Comparison of ENCODE assay signal across 15 cellular contexts in genomic region chr5:62607615-62608014, GRCh38. TPM values are rescaled to one million over a fixed set of nuclear protein-coding genes. Genes with fewer than 3 reads are reported as not detected.
DNase-seq lines count a peak whose midpoint lies in the region; ATAC-seq lines count a peak whose summit lies in the region.
"Had no signal": no experiment of that assay in that cellular context is flagged by ENCODE, and none has a peak within 500 bp of the region (broad histone marks: within the 10 kb centered on the region; RNA-seq: fewer than 3 reads in every experiment).

No MANE protein-coding gene starts in this region.

- H3K4me1 Mint-ChIP-seq in activated naive CD8-positive, alpha-beta T cell treated with anti-CD3 and anti-CD28 coated beads, Interleukin-2, amount 10 ng/mL, durations not matched to agents 7 days and 5 days, result peaks cover 9% of the 10 kb centered on the region
- peaks cover 3% of the 10 kb centered on the region for H3K4me1 Mint-ChIP-seq in activated naive CD8-positive, alpha-beta T cell treated with anti-CD3 and anti-CD28 coated beads, Interleukin-2, amount 50 U/mL, for 24 hours
- H3K4me1 Mint-ChIP-seq in immature natural killer cell, result peaks cover 45 to 60% of the 10 kb centered on the region in 2 donors
- peaks cover 30 to 40% of the 10 kb centered on the region in 2 donors for H3K4me1 Mint-ChIP-seq in natural killer cell treated with Interleukin-12 subunit alpha and Interleukin-12 subunit beta and Interleukin-15 and Interleukin-18, amount 100 ng/mL, for 72 hours (ENCODE audit: low read depth in 2 of 2)
- H3K4me1 Mint-ChIP-seq: B cell had no signal

- POLR2A ChIA-PET in activated naive CD8-positive, alpha-beta T cell treated with anti-CD3 and anti-CD28 coated beads, Interleukin-2, amount 10 ng/mL, durations not matched to agents 7 days and 5 days (lab: Charles Lee), result no interaction called here

- H3K4me3 Mint-ChIP-seq in activated naive CD8-positive, alpha-beta T cell treated with anti-CD3 and anti-CD28 coated beads, Interleukin-2, amount 10 ng/mL, durations not matched to agents 7 days and 5 days, result no peak overlapping the region
- H3K4me3 Mint-ChIP-seq in activated naive CD8-positive, alpha-beta T cell treated with anti-CD3 and anti-CD28 coated beads, Interleukin-2, amount 50 U/mL, for 24 hours, result no peak overlapping the region
- H3K4me3 Mint-ChIP-seq in immature natural killer cell, result peak overlapping the region in 4 of 5 donors; percentile 4 to 51 (median 30)
- H3K4me3 Mint-ChIP-seq in natural killer cell treated with Interleukin-12 subunit alpha and Interleukin-12 subunit beta and Interleukin-15 and Interleukin-18, amount 100 ng/mL, for 72 hours, result peak overlapping the region; percentile 49
- H3K4me3 Mint-ChIP-seq: B cell; CD4-positive, alpha-beta T cell; CD8-positive, alpha-beta T cell had no signal

- H3K9me3 Mint-ChIP-seq in activated naive CD8-positive, alpha-beta T cell treated with anti-CD3 and anti-CD28 coated beads, Interleukin-2, amount 10 ng/mL, durations not matched to agents 7 days and 5 days, result peaks cover 5% of the 10 kb centered on the region
- no peaks in the 10 kb centered on the region for H3K9me3 Mint-ChIP-seq in activated naive CD8-positive, alpha-beta T cell treated with anti-CD3 and anti-CD28 coated beads, Interleukin-2, amount 50 U/mL, for 24 hours
- no peaks in the 10 kb centered on the region for H3K9me3 Mint-ChIP-seq in immature natural killer cell
- peaks cover 5% of the 10 kb centered on the region for H3K9me3 Mint-ChIP-seq in natural killer cell treated with Interleukin-12 subunit alpha and Interleukin-12 subunit beta and Interleukin-15 and Interleukin-18, amount 100 ng/mL, for 72 hours
- H3K9me3 Mint-ChIP-seq: CD8-positive, alpha-beta T cell had no signal

- no peak for ATAC-seq in activated naive CD8-positive, alpha-beta T cell treated with anti-CD3 and anti-CD28 coated beads, Interleukin-2, amount 10 ng/mL, durations not matched to agents 7 days and 5 days (ENCODE audit: low read depth)
- ATAC-seq in activated naive CD8-positive, alpha-beta T cell treated with anti-CD3 and anti-CD28 coated beads, Interleukin-2, amount 50 U/mL, for 24 hours, result no peak
- no peak for ATAC-seq in natural killer cell treated with Interleukin-12 subunit alpha and Interleukin-12 subunit beta and Interleukin-15 and Interleukin-18, amount 100 ng/mL, for 72 hours
- ATAC-seq: A549; CD8-positive, alpha-beta T cell had no signal

- peaks cover 26% of the 10 kb centered on the region for H3K36me3 Mint-ChIP-seq in activated naive CD8-positive, alpha-beta T cell treated with anti-CD3 and anti-CD28 coated beads, Interleukin-2, amount 10 ng/mL, durations not matched to agents 7 days and 5 days
- H3K36me3 Mint-ChIP-seq in activated naive CD8-positive, alpha-beta T cell treated with anti-CD3 and anti-CD28 coated beads, Interleukin-2, amount 50 U/mL, for 24 hours (ENCODE audit: low read depth), result peaks cover 36% of the 10 kb centered on the region
- H3K36me3 Mint-ChIP-seq in immature natural killer cell, result peaks cover 2 to 18% (median 6%) of the 10 kb centered on the region in 3 donors
- peaks cover 17% of the 10 kb centered on the region for H3K36me3 Mint-ChIP-seq in natural killer cell treated with Interleukin-12 subunit alpha and Interleukin-12 subunit beta and Interleukin-15 and Interleukin-18, amount 100 ng/mL, for 72 hours

- H3K27ac Mint-ChIP-seq in activated naive CD8-positive, alpha-beta T cell treated with anti-CD3 and anti-CD28 coated beads, Interleukin-2, amount 10 ng/mL, durations not matched to agents 7 days and 5 days, result peak overlapping the region; percentile 46
- no peak overlapping the region for H3K27ac Mint-ChIP-seq in activated naive CD8-positive, alpha-beta T cell treated with anti-CD3 and anti-CD28 coated beads, Interleukin-2, amount 50 U/mL, for 24 hours
- peak overlapping the region; percentile 41 to 65 (median 61) for H3K27ac Mint-ChIP-seq in immature natural killer cell
- H3K27ac Mint-ChIP-seq in natural killer cell treated with Interleukin-12 subunit alpha and Interleukin-12 subunit beta and Interleukin-15 and Interleukin-18, amount 100 ng/mL, for 72 hours, result peak overlapping the region; percentile 67 to 82
- H3K27ac Mint-ChIP-seq: B cell; CD4-positive, alpha-beta T cell; CD8-positive, alpha-beta T cell had no signal

- no peak for DNase-seq in activated naive CD8-positive, alpha-beta T cell treated with anti-CD3 and anti-CD28 coated beads, Interleukin-2, amount 10 ng/mL, durations not matched to agents 7 days and 5 days
- DNase-seq in activated naive CD8-positive, alpha-beta T cell treated with anti-CD3 and anti-CD28 coated beads, Interleukin-2, amount 50 U/mL, for 24 hours, result no peak
- no peak for DNase-seq in immature natural killer cell
- no peak for DNase-seq in natural killer cell treated with Interleukin-12 subunit alpha and Interleukin-12 subunit beta and Interleukin-15 and Interleukin-18, amount 100 ng/mL, for 72 hours (ENCODE audit: low spot score)
- no peak for DNase-seq in SHP77 treated with DMSO at 0.1 percent for 48 hours (lab: John Stamatoyannopoulos, UW)
- DNase-seq: AML-193; Caco-2; Calu3; CD4-positive, alpha-beta T cell; CD8-positive, alpha-beta T cell; DMS 273 treated with DMSO at 0.1 percent for 48 hours; DMS79 treated with DMSO at 0.1 percent for 48 hours; GF-D8 had no signal

- no peaks in the 10 kb centered on the region for H3K27me3 Mint-ChIP-seq in activated naive CD8-positive, alpha-beta T cell treated with anti-CD3 and anti-CD28 coated beads, Interleukin-2, amount 10 ng/mL, durations not matched to agents 7 days and 5 days
- no peaks in the 10 kb centered on the region for H3K27me3 Mint-ChIP-seq in activated naive CD8-positive, alpha-beta T cell treated with anti-CD3 and anti-CD28 coated beads, Interleukin-2, amount 50 U/mL, for 24 hours
- H3K27me3 Mint-ChIP-seq in immature natural killer cell (ENCODE audit: low read depth in 3 of 3), result no peaks in the 10 kb centered on the region
- H3K27me3 Mint-ChIP-seq in natural killer cell treated with Interleukin-12 subunit alpha and Interleukin-12 subunit beta and Interleukin-15 and Interleukin-18, amount 100 ng/mL, for 72 hours, result no peaks in the 10 kb centered on the region
- H3K27me3 Mint-ChIP-seq: B cell; CD4-positive, alpha-beta T cell had no signal

RNA-seq across cellular contexts. Expression of gene LRRC70, which starts 29.0 kb away (rescaled TPM):
- under 1 TPM; 0.71 to 0.86 TPM for total RNA-seq in activated naive CD8-positive, alpha-beta T cell treated with anti-CD3 and anti-CD28 coated beads, Interleukin-2, amount 10 ng/mL, durations not matched to agents 7 days and 5 days
- polyA plus RNA-seq in immature natural killer cell, result 10 to 100 TPM in 1 of 3 donors, 1 to 10 TPM in 1, not detected in 1; 4.4 to 13.5 TPM
- 1 to 10 TPM in 1 of 2 donors, under 1 TPM in 1; 0.95 to 3.3 TPM for total RNA-seq in natural killer cell treated with Interleukin-12 subunit alpha and Interleukin-12 subunit beta and Interleukin-15 and Interleukin-18, amount 100 ng/mL, for 72 hours

Comparison
In these comparisons a context has a peak if more than half of its experiments do, and no peak if none do; other contexts are left out.
1. H3K4me3 Mint-ChIP-seq: peak in immature natural killer cell (4 of 5) and natural killer cell treated with Interleukin-12 subunit alpha and Interleukin-12 subunit beta and Interleukin-15 and Interleukin-18, amount 100 ng/mL, for 72 hours (single experiment); none in activated naive CD8-positive, alpha-beta T cell treated with anti-CD3 and anti-CD28 coated beads, Interleukin-2, amount 10 ng/mL, durations not matched to agents 7 days and 5 days (single experiment) and activated naive CD8-positive, alpha-beta T cell treated with anti-CD3 and anti-CD28 coated beads, Interleukin-2, amount 50 U/mL, for 24 hours (single experiment).